ENCODE assay signal across 4 cellular contexts in genomic region chr7:144226866-144227265, GRCh38. TPM values are rescaled to one million over a fixed set of nuclear protein-coding genes. Genes with fewer than 3 reads are reported as not detected.
"Had no signal": no experiment of that assay in that cellular context is flagged by ENCODE, and none has a peak within 500 bp of the region (broad histone marks: within the 10 kb centered on the region; RNA-seq: fewer than 3 reads in every experiment).

No MANE protein-coding gene starts in this region.

RNA-seq across cellular contexts. Expression of gene OR2A42, which starts 12.5 kb away (rescaled TPM):
- total RNA-seq: H1, H9, HT-29 had no signal
- polyA plus RNA-seq: H1, IgD-negative memory B cell had no signal

RNA-seq across cellular contexts. Expression of gene CTAGE8, which starts 42.2 kb away (rescaled TPM):
- total RNA-seq: H1, HT-29 had no signal
- polyA plus RNA-seq: H1 had no signal

RNA-seq across cellular contexts. Expression of gene CTAGE4, which starts 43.6 kb away (rescaled TPM):
- polyA plus RNA-seq: IgD-negative memory B cell had no signal
